ENCODE assay signal across 22 cellular contexts in the genomic region with DNA sequence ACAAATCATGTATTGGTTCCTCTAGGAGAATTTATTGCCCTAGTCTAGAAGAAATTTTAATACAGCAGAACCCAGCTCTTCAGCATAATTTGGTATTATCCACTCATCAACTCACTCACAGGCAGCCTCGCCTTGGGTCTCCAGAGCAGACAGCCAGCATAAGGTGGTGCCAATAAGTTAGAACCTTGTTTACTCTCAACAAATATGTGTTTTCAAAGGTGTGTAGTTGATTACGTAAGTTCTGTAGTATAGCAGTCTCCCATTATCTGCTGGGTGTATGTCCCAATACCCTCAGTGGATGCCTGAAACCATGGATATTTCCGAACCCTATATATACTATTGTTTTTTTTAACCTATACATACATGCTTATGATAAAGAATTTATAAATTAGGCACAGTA.
"Had no signal": no experiment of that assay in that cellular context is flagged by ENCODE, and none has a peak within 500 bp of the region (broad histone marks: within the 10 kb centered on the region; RNA-seq: fewer than 3 reads in every experiment).

No MANE protein-coding gene starts in this region.

- H3K27me3 ChIP-seq: ascending aorta, esophagus squamous epithelium, heart right ventricle, neutrophil, testis, transverse colon had no signal

- H3K9me3 ChIP-seq: ascending aorta, esophagus squamous epithelium, heart right ventricle, neutrophil, testis, transverse colon had no signal

- H3K4me1 ChIP-seq: ascending aorta, heart right ventricle, testis, transverse colon had no signal

- DNase-seq: activated CD4-positive, alpha-beta memory T cell treated with anti-CD3 and anti-CD28 coated beads for 36 hours; activated CD4-positive, alpha-beta T cell treated with anti-CD3 and anti-CD28 coated beads, Interleukin-2, amount 10 ng/mL, durations not matched to agents 24 days and 14 days; activated CD4-positive, CD25-positive, alpha-beta regulatory T cell treated with anti-CD3 and anti-CD28 coated beads, Interleukin-2, amount 50 U/mL, for 72 hours; activated CD8-positive, alpha-beta memory T cell treated with anti-CD3 and anti-CD28 coated beads, Interleukin-2, amount 50 U/mL, for 4 hours; activated gamma-delta T cell; activated naive CD4-positive, alpha-beta T cell treated with anti-CD3 and anti-CD28 coated beads, Interleukin-2, amount 10 ng/mL, durations not matched to agents 7 days and 5 days; activated naive CD8-positive, alpha-beta T cell treated with anti-CD3 and anti-CD28 coated beads, Interleukin-2, amount 10 ng/mL, durations not matched to agents 7 days and 5 days; activated T-cell treated with anti-CD3 and anti-CD28 coated beads, Interleukin-2, amount 50 U/mL, for 1 hour; cortex of kidney; endodermal cell; esophagus squamous epithelium; heart right ventricle; stimulated activated CD4-positive, alpha-beta T cell treated with anti-CD3 and anti-CD28 coated beads, Interleukin-12 subunit alpha, Interleukin-12 subunit beta, amount 100 ng/mL, for 4 hours; stimulated activated CD4-positive, alpha-beta T cell treated with anti-CD3 and anti-CD28 coated beads, Interleukin-4, amount 100 ng/mL, for 1 hour; stimulated activated naive CD8-positive, alpha-beta T cell treated with anti-CD3 and anti-CD28 coated beads, Interleukin-15, Interleukin-2, amounts not matched to agents 100 U/mL and 50 U/mL, for 24 hours; T1000; testis; transverse colon had no signal

- H3K27ac ChIP-seq: ascending aorta, esophagus squamous epithelium, heart right ventricle, neutrophil, skin epidermis, testis, transverse colon had no signal

- ATAC-seq: heart right ventricle; sciatic nerve; stimulated activated naive CD8-positive, alpha-beta T cell treated with anti-CD3 and anti-CD28 coated beads, Interleukin-15, Interleukin-2, amounts not matched to agents 100 U/mL and 50 U/mL, for 24 hours had no signal

- H3K36me3 ChIP-seq: ascending aorta, esophagus squamous epithelium, heart right ventricle, neutrophil, transverse colon had no signal

- H3K4me3 ChIP-seq: ascending aorta, esophagus squamous epithelium, heart right ventricle, skin epidermis, testis, transverse colon had no signal
